In genomic region chr1:42947965-42948732, GRCh38 we compare ENCODE assay signal across 16 cellular contexts. TPM values are rescaled to one million over a fixed set of nuclear protein-coding genes. Genes with fewer than 3 reads are reported as not detected.
A peak's percentile ranks its signal among the peaks of the same experiment; 100 is the strongest.
DNase-seq lines count a peak whose midpoint lies in the region; ATAC-seq, FAIRE-seq and TF ChIP-seq lines count a peak whose summit lies in the region.
"Had no signal": no experiment of that assay in that cellular context is flagged by ENCODE, and none has a peak within 500 bp of the region (broad histone marks: within the 10 kb centered on the region; RNA-seq: fewer than 3 reads in every experiment).

No MANE protein-coding gene starts in this region.

- peaks cover 99% of the 10 kb centered on the region for H3K4me1 Mint-ChIP-seq in activated B cell treated with CpG ODN at 0.5 μM for 24 hours
- H3K4me1 Mint-ChIP-seq in type B pancreatic cell (ENCODE audit: unreplicated experiment) = peaks cover 59% of the 10 kb centered on the region

- H3K4me3 Mint-ChIP-seq in activated B cell treated with CpG ODN at 0.5 μM for 24 hours (peak overlapping the region; percentile 32), type B pancreatic cell (peak overlapping the region; percentile 36)

- POLR2A ChIA-PET in activated B cell treated with CpG ODN at 0.5 μM for 24 hours (lab: Charles Lee) (interaction anchor here (1.9 to 26.4 kb wide), 5 partner anchors 6 to 99 kb away, joined by 7 to 694 read pairs (median 442); partner anchors contain the start of gene SLC2A1), A673 (lab: Charles Lee; ENCODE audit: low non-redundant PET) (no interaction called here)

- CTCF ChIA-PET in activated B cell treated with CpG ODN at 0.5 μM for 24 hours (lab: Charles Lee) = interaction anchor here (1.0 to 5.3 kb wide), 2 partner anchors 13 to 24 kb away, joined by 4 to 34 read pairs; no protein-coding TSS in a partner anchor
- CTCF ChIA-PET in A673 (lab: Charles Lee) = no interaction called here

- H3K36me3 ChIP-seq in heart left ventricle (no peaks in the 10 kb centered on the region), right lobe of liver (no peaks in the 10 kb centered on the region), A673 (ENCODE audit: insufficient read depth, low read length, poor library complexity, severe bottlenecking) (peaks cover 7% of the 10 kb centered on the region)
- H3K36me3 ChIP-seq in effector memory CD4-positive, alpha-beta T cell (ENCODE audit: control insufficient read depth, insufficient read depth, low read length) = no peaks in the 10 kb centered on the region
- H3K36me3 ChIP-seq: pancreas had no signal

- H3K27ac Mint-ChIP-seq in activated B cell treated with CpG ODN at 0.5 μM for 24 hours = peak overlapping the region; percentile 70
- peak overlapping the region; percentile 98 for H3K27ac Mint-ChIP-seq in type B pancreatic cell

- H3K9me3 ChIP-seq in heart left ventricle (no peaks in the 10 kb centered on the region), right lobe of liver (no peaks in the 10 kb centered on the region), A673 (ENCODE audit: low read depth, low read length, poor library complexity, severe bottlenecking) (no peaks in the 10 kb centered on the region)
- H3K9me3 ChIP-seq in effector memory CD4-positive, alpha-beta T cell (ENCODE audit: control insufficient read depth, low read length) = no peaks in the 10 kb centered on the region
- H3K9me3 ChIP-seq: pancreas had no signal

- no peak for FAIRE-seq in GM19239 (lab: Jason Lieb, UNC)
- FAIRE-seq: colon, frontal cortex, pancreas had no signal

- intact Hi-C loops in heart left ventricle (cut with DNase I) (no loop called here), Right ventricle myocardium inferior (cut with DNase I) (loop anchor here (10.0 kb wide), 1 partner anchor 397 kb away; no protein-coding TSS in a partner anchor), activated B cell treated with CpG ODN at 0.5 μM for 24 hours (cut with micrococcal nuclease) (no loop called here), right lobe of liver (cut with DNase I) (no loop called here), A673 (cut with micrococcal nuclease; ENCODE audit: unreplicated experiment) (no loop called here)

- H3K4me1 ChIP-seq in heart left ventricle (peaks cover 0 to 84% (median 39%) of the 10 kb centered on the region in 12 donors), right lobe of liver (peaks cover 0 to 29% (median 0%) of the 10 kb centered on the region in 4 donors), A673 (ENCODE audit: insufficient read depth, low read length, poor library complexity, severe bottlenecking) (no peaks in the 10 kb centered on the region)
- H3K4me1 ChIP-seq in effector memory CD4-positive, alpha-beta T cell (ENCODE audit: control insufficient read depth, insufficient read depth, low read length, poor library complexity, severe bottlenecking) = peaks cover 62% of the 10 kb centered on the region

- H3K27ac ChIP-seq in heart left ventricle (peak overlapping the region in 9 of 12 donors; percentile 24 to 92 (median 82)), right lobe of liver (no peak overlapping the region), A673 (ENCODE audit: low read depth, low read length, poor library complexity, severe bottlenecking) (no peak overlapping the region)
- H3K27ac ChIP-seq in effector memory CD4-positive, alpha-beta T cell (ENCODE audit: insufficient read depth, low read length, poor library complexity, severe bottlenecking) = no peak overlapping the region
- H3K27ac ChIP-seq: pancreas had no signal

- no peak for TF ChIP-seq POLR2A in heart left ventricle (IDR thresholded peaks at IDR 0.05)
- TF ChIP-seq POLR2A in right lobe of liver (IDR thresholded peaks at IDR 0.05) = no peak

- BruUV-seq in A673 (replicated peaks; lab: Mats Ljungman, UMichigan) = no TSS peak

- DNase-seq in heart left ventricle (no peak), Right ventricle myocardium inferior (ENCODE audit: missing footprints) (no peak), activated B cell treated with CpG ODN at 0.5 μM for 24 hours (no peak), right lobe of liver (peak in 1 of 3 donors; percentile 74), type B pancreatic cell (ENCODE audit: extremely low spot score, unreplicated experiment) (no peak), A673 (ENCODE audit: low spot score) (no peak), GM19239 (ENCODE audit: insufficient read length, low spot score) (no peak)
- no peak for DNase-seq in effector memory CD4-positive, alpha-beta T cell
- DNase-seq: activated T-cell treated with anti-CD3 and anti-CD28 coated beads, Interleukin-2, amount 50 U/mL, for 1 hour; KBM-7; left colon; NCI-H2081 treated with DMSO at 0.1 percent for 48 hours; pancreas; stimulated activated CD4-positive, alpha-beta T cell treated with anti-CD3 and anti-CD28 coated beads, Interleukin-4, amount 100 ng/mL, for 1 hour had no signal

- TF ChIP-seq CTCF in heart left ventricle (IDR thresholded peaks at IDR 0.05) = no peak
- no peak for TF ChIP-seq CTCF in activated B cell treated with CpG ODN at 0.5 μM for 24 hours (IDR thresholded peaks at IDR 0.05)
- TF ChIP-seq CTCF in right lobe of liver (IDR thresholded peaks at IDR 0.05) = no peak
- no peak for TF ChIP-seq CTCF in type B pancreatic cell (conservative IDR thresholded peaks at IDR 0.05)
- no peak for TF ChIP-seq CTCF in A673 (conservative IDR thresholded peaks at IDR 0.05; ENCODE audit: low read depth, low read length)

- no peaks in the 10 kb centered on the region for H3K27me3 Mint-ChIP-seq in activated B cell treated with CpG ODN at 0.5 μM for 24 hours
- H3K27me3 Mint-ChIP-seq in type B pancreatic cell = no peaks in the 10 kb centered on the region

- ATAC-seq in heart left ventricle (no peak), Right ventricle myocardium inferior (no peak), activated B cell treated with CpG ODN at 0.5 μM for 24 hours (ENCODE audit: low read depth) (no peak), right lobe of liver (peak in 3 of 4 donors; percentile 25 to 64 (median 50))
- ATAC-seq: left colon, pancreas had no signal

- H3K36me3 Mint-ChIP-seq in activated B cell treated with CpG ODN at 0.5 μM for 24 hours (ENCODE audit: low read depth) = peaks cover 67% of the 10 kb centered on the region
- H3K36me3 Mint-ChIP-seq in type B pancreatic cell = peaks cover 30% of the 10 kb centered on the region

- 74 to 83% (median 79%) methylated on average over 13 of the region's 13 CpGs for WGBS in heart left ventricle, 4 donors
- 81% methylated on average over 6 of the region's 13 CpGs for WGBS in right lobe of liver (ENCODE audit: insufficient coverage, low coverage, low lambda C conversion rate, missing lambda C conversion rate)

- no peak overlapping the region for H3K4me3 ChIP-seq in heart left ventricle
- H3K4me3 ChIP-seq in right lobe of liver = no peak overlapping the region
- no peak overlapping the region for H3K4me3 ChIP-seq in effector memory CD4-positive, alpha-beta T cell (ENCODE audit: insufficient read depth, low read depth, low read length, poor library complexity, severe bottlenecking)
- no peak overlapping the region for H3K4me3 ChIP-seq in A673 (ENCODE audit: low read depth, low read length, poor library complexity, severe bottlenecking)
- H3K4me3 ChIP-seq: pancreas had no signal

- no peaks in the 10 kb centered on the region for H3K9me3 Mint-ChIP-seq in activated B cell treated with CpG ODN at 0.5 μM for 24 hours
- H3K9me3 Mint-ChIP-seq in type B pancreatic cell = no peaks in the 10 kb centered on the region

- H3K27me3 ChIP-seq in heart left ventricle = no peaks in the 10 kb centered on the region
- no peaks in the 10 kb centered on the region for H3K27me3 ChIP-seq in right lobe of liver
- H3K27me3 ChIP-seq in effector memory CD4-positive, alpha-beta T cell (replicated peaks; ENCODE audit: control insufficient read depth, insufficient read depth, low read length, poor library complexity, severe bottlenecking) = no peaks in the 10 kb centered on the region
- no peaks in the 10 kb centered on the region for H3K27me3 ChIP-seq in A673 (replicated peaks; ENCODE audit: insufficient read depth, low read depth, low read length, poor library complexity)
- H3K27me3 ChIP-seq: pancreas had no signal

RNA-seq across cellular contexts. Expression of gene SLC2A1, which starts 10.5 kb away (rescaled TPM):
- 10 to 100 TPM; 19.0 to 88.1 (median 29.9) TPM for total RNA-seq in heart left ventricle
- 100 to 1,000 TPM in 1 of 2 donors, 10 to 100 TPM in 1; 10.6 to 196 TPM for polyA plus RNA-seq in heart left ventricle
- total RNA-seq in Right ventricle myocardium inferior = 46.4 TPM
- 105 and 117 TPM in 2 replicates for total RNA-seq in activated B cell treated with CpG ODN at 0.5 μM for 24 hours
- 10 to 100 TPM in 1 of 6 experiments, 1 to 10 TPM in 4, under 1 TPM in 1; 0.74 to 34.3 (median 5.8) TPM for total RNA-seq in right lobe of liver
- 192 and 706 TPM in 2 replicates for total RNA-seq in type B pancreatic cell (ENCODE audit: low replicate concordance)
- total RNA-seq in A673 (2021) = 36.7 and 43.2 TPM in 2 replicates

Comparison
In these comparisons a context has a peak if more than half of its experiments do, and no peak if none do; other contexts are left out.
1. ATAC-seq: peak in right lobe of liver (3 of 4); none in heart left ventricle (0 of 4), Right ventricle myocardium inferior (single experiment) and activated B cell treated with CpG ODN at 0.5 μM for 24 hours (single experiment).
2. H3K27ac ChIP-seq: peak in heart left ventricle (9 of 12); none in right lobe of liver (0 of 3), effector memory CD4-positive, alpha-beta T cell (single experiment) and A673 (single experiment).